8 cellular contexts compared by ENCODE assay signal in the genomic region with DNA sequence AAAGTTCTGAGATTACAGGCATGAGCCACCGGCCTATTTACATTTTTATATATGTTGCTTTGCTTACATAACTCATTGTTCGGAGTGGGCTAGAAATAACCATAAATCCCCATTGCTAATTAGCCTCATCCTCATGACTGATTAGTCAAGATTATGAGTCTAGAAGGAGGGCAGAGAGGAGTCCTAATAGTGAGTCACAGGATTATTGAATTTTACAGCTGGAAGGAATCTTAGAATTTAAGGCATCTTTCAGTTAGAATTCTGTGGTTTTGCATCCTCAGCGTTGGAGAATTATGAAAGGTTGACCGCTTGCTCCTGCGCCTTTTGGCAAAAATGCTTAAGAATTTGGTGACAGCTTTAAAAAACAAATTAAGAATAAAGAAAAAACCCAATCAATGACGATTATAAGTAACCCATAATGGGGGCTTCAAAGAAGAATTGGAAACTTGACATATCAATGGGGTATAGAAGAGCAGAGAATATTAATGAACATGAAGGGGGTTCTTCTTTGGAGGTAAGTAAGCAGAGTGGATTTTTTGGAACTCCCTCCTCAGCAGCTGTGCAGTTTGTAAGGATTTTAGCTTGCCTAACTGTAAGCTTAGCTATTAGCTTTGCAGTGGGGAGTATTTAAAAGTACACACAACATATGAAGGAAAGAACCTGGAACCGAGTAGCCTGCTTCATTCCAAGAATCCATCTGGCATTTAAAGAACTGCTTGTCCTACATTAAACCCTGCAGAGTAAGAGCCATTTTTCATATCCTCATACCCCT. TPM values are rescaled to one million over a fixed set of nuclear protein-coding genes. Genes with fewer than 3 reads are reported as not detected.
DNase-seq lines count a peak whose midpoint lies in the region; ATAC-seq and TF ChIP-seq lines count a peak whose summit lies in the region.
"Had no signal": no experiment of that assay in that cellular context is flagged by ENCODE, and none has a peak within 500 bp of the region (broad histone marks: within the 10 kb centered on the region; RNA-seq: fewer than 3 reads in every experiment).

No MANE protein-coding gene starts in this region.

- peak overlapping the region; percentile 97 to 99 for H3K4me3 Mint-ChIP-seq in effector memory CD8-positive, alpha-beta T cell
- peak overlapping the region; percentile 91 for H3K4me3 Mint-ChIP-seq in progenitor cell of endocrine pancreas (ENCODE audit: low read depth)

- H3K36me3 Mint-ChIP-seq in effector memory CD8-positive, alpha-beta T cell (ENCODE audit: insufficient read depth), result peaks cover 12% of the 10 kb centered on the region
- H3K36me3 Mint-ChIP-seq in progenitor cell of endocrine pancreas (ENCODE audit: insufficient read depth), result no peaks in the 10 kb centered on the region

- H3K27me3 ChIP-seq in DOHH2 (ENCODE audit: control insufficient read depth, low read length), result peaks cover 12% of the 10 kb centered on the region

- H3K27ac Mint-ChIP-seq in effector memory CD8-positive, alpha-beta T cell, result no peak overlapping the region
- H3K27ac Mint-ChIP-seq in progenitor cell of endocrine pancreas, result no peak overlapping the region

- no peak overlapping the region for H3K4me2 ChIP-seq in DOHH2 (ENCODE audit: low read length)

- TF ChIP-seq CTCF in DOHH2 (IDR thresholded peaks at IDR 0.05; ENCODE audit: low read depth, low read length, poor library complexity, severe bottlenecking), result no peak
- TF ChIP-seq CTCF in progenitor cell of endocrine pancreas (IDR thresholded peaks at IDR 0.05; ENCODE audit: unreplicated experiment), result no peak

- H3K36me3 ChIP-seq in DOHH2 (ENCODE audit: control insufficient read depth, low read length), result peaks cover 17% of the 10 kb centered on the region

- H3K27me3 Mint-ChIP-seq in effector memory CD8-positive, alpha-beta T cell, result peaks cover 0 to 16% of the 10 kb centered on the region in 2 donors
- peaks cover 13% of the 10 kb centered on the region for H3K27me3 Mint-ChIP-seq in progenitor cell of endocrine pancreas

- no peaks in the 10 kb centered on the region for H3K9me3 Mint-ChIP-seq in effector memory CD8-positive, alpha-beta T cell
- H3K9me3 Mint-ChIP-seq in progenitor cell of endocrine pancreas (ENCODE audit: low read depth), result no peaks in the 10 kb centered on the region

- no peaks in the 10 kb centered on the region for H3K9me3 ChIP-seq in DOHH2 (ENCODE audit: control insufficient read depth, insufficient read depth, low read length)

- DNase-seq in NCI-H226 (peak; percentile 26), progenitor cell of endocrine pancreas (ENCODE audit: low spot score, unreplicated experiment) (no peak)
- DNase-seq in effector memory CD8-positive, alpha-beta T cell, result no peak
- no peak for DNase-seq in stimulated activated CD8-positive, alpha-beta memory T cell treated with anti-CD3 and anti-CD28 coated beads, Interleukin-4, amount 100 ng/mL, for 48 hours
- no peak for DNase-seq in activated T-cell treated with anti-CD3 and anti-CD28 coated beads, Interleukin-2, amount 50 U/mL, for 48 hours
- DNase-seq: NCI-H1105 treated with DMSO at 0.1 percent for 48 hours had no signal

- H3K9me2 ChIP-seq in DOHH2 (replicated peaks; ENCODE audit: control insufficient read depth, low read length), result no peaks in the 10 kb centered on the region

- peaks cover 23% of the 10 kb centered on the region for H3K79me2 ChIP-seq in DOHH2 (ENCODE audit: control insufficient read depth, low read length)

- peak overlapping the region; percentile 77; the same call in 1 of the 2 replicates for H3K4me3 ChIP-seq in DOHH2 (ENCODE audit: low read length)

- peaks cover 31% of the 10 kb centered on the region for H3K4me1 ChIP-seq in DOHH2 (ENCODE audit: control insufficient read depth, low read length)

- peaks cover 6% of the 10 kb centered on the region; the same call in 1 of the 2 replicates for H3F3A ChIP-seq in DOHH2 (ENCODE audit: control insufficient read depth, insufficient read depth)

- 0 out of 2 replicates have a peak, but pooled peaks cover 5% of the 10 kb centered on the region for H4K20me1 ChIP-seq in DOHH2 (ENCODE audit: control insufficient read depth, insufficient read depth, low read depth, low read length)

- peaks cover 10 to 12% of the 10 kb centered on the region in 2 donors for H3K4me1 Mint-ChIP-seq in effector memory CD8-positive, alpha-beta T cell (ENCODE audit: low read depth in 2 of 2)
- peaks cover 13% of the 10 kb centered on the region for H3K4me1 Mint-ChIP-seq in progenitor cell of endocrine pancreas (ENCODE audit: low read depth)

- H3K27ac ChIP-seq in DOHH2 (ENCODE audit: low read depth, low read length), result no peak overlapping the region

- no peak for ATAC-seq in effector memory CD8-positive, alpha-beta T cell (replicated peaks)
- no peak for ATAC-seq in GM18870 (IDR thresholded peaks at IDR 0.05; ENCODE audit: unreplicated experiment)

RNA-seq across cellular contexts. Expression of gene PBX3, which starts 2.4 kb away (rescaled TPM):
- total RNA-seq in progenitor cell of endocrine pancreas, result 37.7 and 43.3 TPM in 2 replicates

RNA-seq across cellular contexts. Expression of gene MAPKAP1, which starts 37.8 kb away (rescaled TPM):
- total RNA-seq in progenitor cell of endocrine pancreas, result 61.9 and 74.6 TPM in 2 replicates
